Comparison of ENCODE assay signal across 21 cellular contexts in the genomic region with DNA sequence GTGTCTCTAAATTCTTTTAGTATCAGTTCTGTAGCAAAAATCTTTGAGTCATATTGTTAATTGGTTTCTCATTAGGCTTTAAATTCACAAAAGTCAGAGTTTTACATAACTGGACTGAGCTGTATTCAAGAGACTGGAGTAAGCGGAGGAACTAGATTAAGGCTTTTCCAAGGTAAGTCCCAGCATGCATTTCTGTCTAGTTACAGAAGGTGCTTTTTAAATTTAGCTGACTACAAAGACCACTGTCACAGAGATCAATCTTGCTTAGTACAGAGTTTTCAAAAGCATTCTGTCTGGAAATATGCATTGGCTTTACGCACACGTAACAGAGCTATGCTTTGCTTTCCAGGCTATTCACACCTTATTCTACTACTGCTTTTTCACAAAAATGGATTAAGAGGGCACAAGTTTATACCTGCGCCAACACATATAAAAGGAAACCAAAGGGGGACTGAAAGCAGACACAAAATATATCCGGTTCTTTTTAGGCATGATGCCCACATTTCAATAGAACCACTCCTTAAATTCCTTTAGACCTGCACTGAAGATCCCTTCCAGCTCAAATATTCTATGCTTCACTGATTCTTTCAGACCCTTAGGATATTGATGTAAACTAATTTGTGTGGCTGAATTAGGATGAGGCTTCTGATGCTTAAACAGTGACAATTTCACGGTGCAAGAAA.
DNase-seq lines count a peak whose midpoint lies in the region; ATAC-seq, FAIRE-seq and TF ChIP-seq lines count a peak whose summit lies in the region.
"Had no signal": no experiment of that assay in that cellular context is flagged by ENCODE, and none has a peak within 500 bp of the region (broad histone marks: within the 10 kb centered on the region; RNA-seq: fewer than 3 reads in every experiment).

No MANE protein-coding gene starts in this region.

- H3T11ph ChIP-seq in H9 (ENCODE audit: low read length): no peak overlapping the region

- H3K79me1 ChIP-seq in H9 (ENCODE audit: insufficient read depth, low read depth, low read length, poor library complexity, severe bottlenecking): no peaks in the 10 kb centered on the region

- dilution Hi-C loops in keratinocyte (cut with MboI; ENCODE audit: extremely low pct_ligation_motif_present, low sequenced_read_pairs): no loop called here

- no peak overlapping the region for H2BK12ac ChIP-seq in H9 (ENCODE audit: insufficient read length, low read depth, low read length)

- H3K27ac Mint-ChIP-seq in H9: no peak overlapping the region
- H3K27ac Mint-ChIP-seq: CD4-positive, alpha-beta memory T cell; HFFc6 had no signal

- no peak for ATAC-seq in GM18873 (IDR thresholded peaks at IDR 0.05; ENCODE audit: low FRiP score, unreplicated experiment)
- ATAC-seq in sciatic nerve: no peak

- H4K5ac ChIP-seq in H9 (ENCODE audit: insufficient read length, low read depth, low read length): no peak overlapping the region

- no peaks in the 10 kb centered on the region for H3K9me3 ChIP-seq in keratinocyte (ENCODE audit: control insufficient read depth, low read depth, low read length)
- H3K9me3 ChIP-seq in H9 (ENCODE audit: control insufficient read depth, low read depth, low read length): no peaks in the 10 kb centered on the region
- H3K9me3 ChIP-seq: BE2C had no signal

- H4K20me1 ChIP-seq in keratinocyte (ENCODE audit: control insufficient read depth, extremely low read depth, insufficient read depth, low read length) (no peaks in the 10 kb centered on the region), H9 (ENCODE audit: control insufficient read depth, insufficient read depth, insufficient read length) (no peaks in the 10 kb centered on the region)

- no peak overlapping the region for H2BK120ac ChIP-seq in H9 (ENCODE audit: low read depth, low read length, poor library complexity, severe bottlenecking)

- no peak overlapping the region for H2BK5ac ChIP-seq in H9 (ENCODE audit: insufficient read length, low read length)

- CTCF ChIA-PET in RWPE1 (lab: Yijun Ruan, JAX): interaction anchor here (0.6 to 0.8 kb wide), 2 partner anchors 504 to 1321 kb away, joined by 3 read pairs; no protein-coding TSS in a partner anchor

- no peak overlapping the region for H3K14ac ChIP-seq in H9 (ENCODE audit: insufficient read depth, low read length)

- POLR2A ChIA-PET in RWPE1 (lab: Yijun Ruan, JAX; ENCODE audit: low non-redundant PET): interaction anchor here (0.6 kb wide), 1 partner anchor 12 kb away, joined by 3 read pairs; no protein-coding TSS in a partner anchor

- no peaks in the 10 kb centered on the region for H3K27me3 ChIP-seq in bronchial epithelial cell (ENCODE audit: control insufficient read depth, insufficient read depth, low read length)
- H3K27me3 ChIP-seq in keratinocyte (ENCODE audit: control insufficient read depth, extremely low read depth, insufficient read depth, low read length): no peaks in the 10 kb centered on the region
- no peaks in the 10 kb centered on the region for H3K27me3 ChIP-seq in H9 (ENCODE audit: insufficient read depth, low read length)
- H3K27me3 ChIP-seq: BE2C had no signal

- H3K4me3 Mint-ChIP-seq in H9: no peak overlapping the region
- H3K4me3 Mint-ChIP-seq: CD4-positive, alpha-beta memory T cell; HFFc6 had no signal

- H3K56ac ChIP-seq in H9 (ENCODE audit: insufficient read length, low read depth, low read length): no peak overlapping the region

- intact Hi-C loops in sciatic nerve (cut with DNase I): no loop called here

- no peak for FAIRE-seq in bronchial epithelial cell (lab: Jason Lieb, UNC)
- peak; percentile 77 for FAIRE-seq in keratinocyte (lab: Jason Lieb, UNC)
- FAIRE-seq: A204.1, D721Med, G401.6, GM12891, H1 had no signal

- no peaks in the 10 kb centered on the region for H3K27me3 Mint-ChIP-seq in H9 (ENCODE audit: low read depth)

- H2AK5ac ChIP-seq in H9 (ENCODE audit: insufficient read length, low read length): no peak overlapping the region

- H4K8ac ChIP-seq in H9 (replicated peaks; ENCODE audit: insufficient read length, low read depth, low read length): no peak overlapping the region

- no peak overlapping the region for H2BK20ac ChIP-seq in H9 (ENCODE audit: low read depth, low read length, poor library complexity, severe bottlenecking)

- H3K23ac ChIP-seq in H9 (ENCODE audit: insufficient read length, low read depth, low read length): no peak overlapping the region

- H4K91ac ChIP-seq in H9 (ENCODE audit: insufficient read length, low read depth, low read length): no peak overlapping the region

- WGBS in H9 (ENCODE audit: extremely low coverage, insufficient read length, low lambda C conversion rate): no CpG with 5 or more reads among the region's 6 CpGs

- no peaks in the 10 kb centered on the region for H3K23me2 ChIP-seq in H9 (ENCODE audit: insufficient read length, low read depth, low read length, poor library complexity, severe bottlenecking)

- peaks cover 9 to 10% of the 10 kb centered on the region in 2 experiments for H3K4me1 Mint-ChIP-seq in H9

- peaks cover 0 to 5% (median 3%) of the 10 kb centered on the region in 3 experiments; a peak in 1 of 7 replicates for H3K36me3 Mint-ChIP-seq in H9 (ENCODE audit: insufficient read depth in 1 of 3, low read depth in 3 of 3)
- H3K36me3 Mint-ChIP-seq: CD4-positive, alpha-beta memory T cell had no signal

- TF ChIP-seq CTCF in RWPE1 (conservative IDR thresholded peaks at IDR 0.05; ENCODE audit: low read depth) (no peak), bronchial epithelial cell (IDR thresholded peaks at IDR 0.05; ENCODE audit: insufficient read depth, low read length, severe bottlenecking) (no peak), keratinocyte (optimal IDR thresholded peaks at IDR 0.05 in 1 of 3, IDR thresholded peaks at IDR 0.05 in 1 of 3, conservative IDR thresholded peaks at IDR 0.05 in 1 of 3; ENCODE audit: extremely low read depth in 1 of 3, insufficient read depth in 2 of 3, low read length in 3 of 3) (no peak), H9 (conservative IDR thresholded peaks at IDR 0.05) (no peak)

- H3K9ac ChIP-seq in keratinocyte (ENCODE audit: control insufficient read depth, extremely low read depth, insufficient read depth, low read length): no peak overlapping the region
- H3K9ac ChIP-seq in H9 (ENCODE audit: extremely low read depth, insufficient read length, low read length): no peak overlapping the region

- H2BK15ac ChIP-seq in H9 (ENCODE audit: low read depth, low read length): no peak overlapping the region

- no peak overlapping the region for H3K18ac ChIP-seq in H9 (ENCODE audit: insufficient read length, low read depth, low read length)

- H3K4ac ChIP-seq in H9 (ENCODE audit: low read depth, low read length): no peak overlapping the region

- H3K36me3 ChIP-seq in bronchial epithelial cell (ENCODE audit: control insufficient read depth, insufficient read depth, low read length) (no peaks in the 10 kb centered on the region), keratinocyte (ENCODE audit: control insufficient read depth in 2 of 2, extremely low read depth in 1 of 2, insufficient read depth in 2 of 2, low read length in 2 of 2) (no peaks in the 10 kb centered on the region)
- H3K36me3 ChIP-seq: BE2C had no signal

- H3K9me3 Mint-ChIP-seq in H9: no peaks in the 10 kb centered on the region; a peak in 1 of 5 replicates
- H3K9me3 Mint-ChIP-seq: CD4-positive, alpha-beta memory T cell had no signal

- H3K4me1 ChIP-seq in keratinocyte (ENCODE audit: control insufficient read depth, extremely low read depth, insufficient read depth, low read length) (peaks cover 7% of the 10 kb centered on the region), H9 (ENCODE audit: insufficient read depth, low read length) (no peaks in the 10 kb centered on the region)
- H3K4me1 ChIP-seq: BE2C had no signal

- H3K27ac ChIP-seq in RWPE1 (no peak overlapping the region), keratinocyte (ENCODE audit: control insufficient read depth, insufficient read depth, low read length) (no peak overlapping the region), H9 (ENCODE audit: insufficient read length, low read depth, low read length) (no peak overlapping the region)
- H3K27ac ChIP-seq: C4-2B had no signal

- DNase-seq in RWPE1 (ENCODE audit: low spot score) (peak; percentile 27), bronchial epithelial cell (ENCODE audit: low read depth) (peak; percentile 76), keratinocyte (ENCODE audit: low read depth, low spot score) (no peak), H9 (no peak), hepatic stellate cell (ENCODE audit: low spot score) (no peak), sciatic nerve (ENCODE audit: low spot score) (no peak)
- DNase-seq: BE2C; CD4-positive, alpha-beta memory T cell; COR-L47; DMS153; DMS79 treated with DMSO at 0.1 percent for 48 hours; EL; HCEC 1CT; HFFc6 had no signal

- H2AFZ ChIP-seq in keratinocyte (ENCODE audit: control insufficient read depth, low read length): peak overlapping the region; percentile 17
- H2AFZ ChIP-seq in H9 (ENCODE audit: low read length): no peak overlapping the region

- H3K4me3 ChIP-seq in bronchial epithelial cell (ENCODE audit: low read depth, low read length) (no peak overlapping the region), keratinocyte (ENCODE audit: control insufficient read depth in 2 of 3, extremely low read depth in 1 of 3, insufficient read depth in 2 of 3, low read depth in 1 of 3, low read length in 3 of 3) (no peak overlapping the region)

- H3K4me2 ChIP-seq in keratinocyte (ENCODE audit: control insufficient read depth, extremely low read depth, insufficient read depth, low read depth, low read length) (peak overlapping the region; percentile 19), H9 (ENCODE audit: insufficient read depth, insufficient read length, low read length) (no peak overlapping the region)

- no peaks in the 10 kb centered on the region for H3K79me2 ChIP-seq in keratinocyte (ENCODE audit: control insufficient read depth, insufficient read depth, low read length)
- H3K79me2 ChIP-seq in H9 (ENCODE audit: insufficient read depth, low read length): no peaks in the 10 kb centered on the region

- H3K9me1 ChIP-seq in keratinocyte (ENCODE audit: control insufficient read depth, extremely low read depth, insufficient read depth, low read length): no peaks in the 10 kb centered on the region

Comparison
In these comparisons a context has a peak if more than half of its experiments do, and no peak if none do; other contexts are left out.
1. DNase-seq: peak in RWPE1 (single experiment) and bronchial epithelial cell (single experiment); none in keratinocyte (single experiment), H9 (single experiment), hepatic stellate cell (single experiment) and sciatic nerve (single experiment).